ENCODE assay signal across 11 cellular contexts in genomic region chr2:177172034-177172880, GRCh38. TPM values are rescaled to one million over a fixed set of nuclear protein-coding genes. Genes with fewer than 3 reads are reported as not detected.
A peak's percentile ranks its signal among the peaks of the same experiment; 100 is the strongest.
DNase-seq lines count a peak whose midpoint lies in the region; ATAC-seq and TF ChIP-seq lines count a peak whose summit lies in the region.
"Had no signal": no experiment of that assay in that cellular context is flagged by ENCODE, and none has a peak within 500 bp of the region (broad histone marks: within the 10 kb centered on the region; RNA-seq: fewer than 3 reads in every experiment).

No MANE protein-coding gene starts in this region.

- intact Hi-C loops in body of pancreas (cut with DNase I): no loop called here

- no peaks in the 10 kb centered on the region for H3K36me3 ChIP-seq in body of pancreas (replicated peaks in 1 of 2; ENCODE audit: insufficient read depth in 1 of 2, low read depth in 2 of 2)
- H3K36me3 ChIP-seq: BLaER1 treated with 17β-estradiol and CSF1 and Interleukin-3, amounts not matched to agents 10 nM and 100 nM had no signal

- peaks cover 16% of the 10 kb centered on the region for H3K4me1 ChIP-seq in body of pancreas

- in situ Hi-C loops in ACHN (cut with HindIII; ENCODE audit: low pct_ligation_motif_present, low pct_unique_long_range_greater_than_20kb, low sequenced_read_pairs): no loop called here

- H3K4me3 ChIP-seq in body of pancreas: no peak overlapping the region
- H3K4me3 ChIP-seq: BLaER1 treated with 17β-estradiol and CSF1 and Interleukin-3, amounts not matched to agents 10 nM and 100 nM had no signal

- H3K9me3 ChIP-seq in body of pancreas: no peaks in the 10 kb centered on the region
- H3K9me3 ChIP-seq: BLaER1 treated with 17β-estradiol and CSF1 and Interleukin-3, amounts not matched to agents 10 nM and 100 nM had no signal

- no peak for TF ChIP-seq CTCF in body of pancreas (IDR thresholded peaks at IDR 0.05)
- no peak for TF ChIP-seq CTCF in omental fat pad (IDR thresholded peaks at IDR 0.05)

- no peaks in the 10 kb centered on the region for H3K27me3 ChIP-seq in body of pancreas
- H3K27me3 ChIP-seq: BLaER1 treated with 17β-estradiol and CSF1 and Interleukin-3, amounts not matched to agents 10 nM and 100 nM had no signal

- TF ChIP-seq POLR2A in body of pancreas (IDR thresholded peaks at IDR 0.05): no peak
- TF ChIP-seq POLR2A in erythroblast (IDR thresholded peaks at IDR 0.05; ENCODE audit: low read length): no peak

- no peak overlapping the region for H3K27ac ChIP-seq in body of pancreas

- DNase-seq in ACHN (peak; percentile 94), HS-27A (ENCODE audit: low read depth) (peak; percentile 73), amniotic epithelial cell (ENCODE audit: low read depth) (peak; percentile 71), hepatic stellate cell (ENCODE audit: low spot score) (peak; percentile 77), NOMO-1 treated with dmso at 0.1 percent for 144 hours (lab: John Stamatoyannopoulos, UW; ENCODE audit: unreplicated experiment) (no peak), body of pancreas (no peak), omental fat pad (ENCODE audit: low spot score) (no peak), erythroblast (lab: John Stamatoyannopoulos, UW) (no peak)
- DNase-seq: NCI-H1436 treated with DMSO at 0.1 percent for 48 hours; stimulated activated CD4-positive, alpha-beta T cell treated with anti-CD3 and anti-CD28 coated beads, Interleukin-4, amount 100 ng/mL, for 24 hours had no signal

- ATAC-seq in body of pancreas: no peak
- ATAC-seq in omental fat pad (ENCODE audit: low FRiP score): no peak

RNA-seq across cellular contexts. Expression of gene HNRNPA3, which starts 40.3 kb away (rescaled TPM):
- total RNA-seq in body of pancreas (10 to 100 TPM; 44.1 to 58.0 TPM), omental fat pad (10 to 100 TPM; 53.1 to 92.4 (median 67.0) TPM)

Comparison
In these comparisons a context has a peak if more than half of its experiments do, and no peak if none do; other contexts are left out.
1. DNase-seq: peak in ACHN (single experiment), HS-27A (single experiment), amniotic epithelial cell (single experiment) and hepatic stellate cell (single experiment); none in NOMO-1 treated with dmso at 0.1 percent for 144 hours (single experiment), body of pancreas (0 of 4), omental fat pad (single experiment) and erythroblast (0 of 2).